ENCODE assay signal across 22 cellular contexts in genomic region chr9:19465571-19466267, GRCh38. TPM values are rescaled to one million over a fixed set of nuclear protein-coding genes. Genes with fewer than 3 reads are reported as not detected.
DNase-seq lines count a peak whose midpoint lies in the region; ATAC-seq and TF ChIP-seq lines count a peak whose summit lies in the region.
"Had no signal": no experiment of that assay in that cellular context is flagged by ENCODE, and none has a peak within 500 bp of the region (broad histone marks: within the 10 kb centered on the region; RNA-seq: fewer than 3 reads in every experiment).

No MANE protein-coding gene starts in this region.

- peaks cover 8 to 14% of the 10 kb centered on the region in 2 donors for H3K4me1 Mint-ChIP-seq in immature natural killer cell
- H3K4me1 Mint-ChIP-seq in type B pancreatic cell (ENCODE audit: unreplicated experiment): no peaks in the 10 kb centered on the region

- H2AFZ ChIP-seq in OCI-LY3 (ENCODE audit: low read depth, low read length): no peak overlapping the region; the same call in 1 of the 2 replicates

- no peaks in the 10 kb centered on the region for H3K79me2 ChIP-seq in OCI-LY3 (ENCODE audit: low read length)

- H3K27ac Mint-ChIP-seq in immature natural killer cell (no peak overlapping the region), type B pancreatic cell (no peak overlapping the region)
- H3K27ac Mint-ChIP-seq: activated T-cell treated with anti-CD3 and anti-CD28 coated beads, Interleukin-2, amount 50 U/mL, for 24 hours; CD4-positive, CD25-positive, alpha-beta regulatory T cell; effector memory CD8-positive, alpha-beta T cell; mesothelial cell of epicardium; natural killer cell treated with Interleukin-12 subunit alpha and Interleukin-12 subunit beta and Interleukin-15 and Interleukin-18, amount 100 ng/mL, for 72 hours; progenitor cell of endocrine pancreas had no signal

- H3K9me3 ChIP-seq in OCI-LY3 (ENCODE audit: insufficient read depth, low read length): no peaks in the 10 kb centered on the region
- H3K9me3 ChIP-seq: ascending aorta, esophagus squamous epithelium, HAP-1, tibial artery had no signal

- no peaks in the 10 kb centered on the region for H3K27me3 ChIP-seq in OCI-LY3 (ENCODE audit: low read depth, low read length)
- H3K27me3 ChIP-seq: ascending aorta, esophagus squamous epithelium, tibial artery had no signal

- no peak for ATAC-seq in Right ventricle myocardium inferior

- H3K9ac ChIP-seq in OCI-LY3 (ENCODE audit: low read length): no peak overlapping the region

- H3K4me2 ChIP-seq in OCI-LY3 (ENCODE audit: low read length): peak overlapping the region; percentile 67

- no peak overlapping the region for H3K27ac ChIP-seq in OCI-LY3 (ENCODE audit: low read length)
- H3K27ac ChIP-seq: tibial artery had no signal

- H3K4me3 ChIP-seq in OCI-LY3 (ENCODE audit: low read length): peak overlapping the region; percentile 83; the same call in 1 of the 2 replicates

- H3K4me3 Mint-ChIP-seq in immature natural killer cell (peak overlapping the region in 4 of 5 donors; percentile 46 to 91 (median 87)), type B pancreatic cell (peak overlapping the region; percentile 85)
- H3K4me3 Mint-ChIP-seq: natural killer cell treated with Interleukin-12 subunit alpha and Interleukin-12 subunit beta and Interleukin-15 and Interleukin-18, amount 100 ng/mL, for 72 hours had no signal

- no peaks in the 10 kb centered on the region for H4K20me1 ChIP-seq in OCI-LY3 (ENCODE audit: insufficient read depth, low read length)

- no peaks in the 10 kb centered on the region for H3K36me3 Mint-ChIP-seq in immature natural killer cell
- H3K36me3 Mint-ChIP-seq in type B pancreatic cell: no peaks in the 10 kb centered on the region
- H3K36me3 Mint-ChIP-seq: activated naive CD4-positive, alpha-beta T cell treated with anti-CD3 and anti-CD28 coated beads, Interleukin-2, amount 10 ng/mL, durations not matched to agents 7 days and 5 days; CD4-positive, CD25-positive, alpha-beta regulatory T cell; mesothelial cell of epicardium; natural killer cell treated with Interleukin-12 subunit alpha and Interleukin-12 subunit beta and Interleukin-15 and Interleukin-18, amount 100 ng/mL, for 72 hours had no signal

- no peak for TF ChIP-seq CTCF in OCI-LY3 (IDR thresholded peaks at IDR 0.05; ENCODE audit: low read depth, low read length)
- no peak for TF ChIP-seq CTCF in type B pancreatic cell (conservative IDR thresholded peaks at IDR 0.05)

- intact Hi-C loops in cardiac septum (cut with DNase I) (no loop called here), Right ventricle myocardium inferior (cut with DNase I) (no loop called here)

- peak; percentile 44 for DNase-seq in cardiac septum (ENCODE audit: low spot score)
- DNase-seq in Right ventricle myocardium inferior (ENCODE audit: missing footprints): no peak
- no peak for DNase-seq in immature natural killer cell
- DNase-seq in type B pancreatic cell (ENCODE audit: extremely low spot score, unreplicated experiment): no peak
- DNase-seq in cortex of kidney (lab: John Stamatoyannopoulos, UW): no peak
- DNase-seq in iPS-NIHi11 (ENCODE audit: low spot score): no peak
- no peak for DNase-seq in H4 (ENCODE audit: low spot score)
- DNase-seq: cerebellar nuclear complex; NCI-H524 treated with DMSO at 0.1 percent for 48 hours; stimulated activated naive CD8-positive, alpha-beta T cell treated with anti-CD3 and anti-CD28 coated beads, Interleukin-15, Interleukin-2, amounts not matched to agents 100 U/mL and 50 U/mL, for 24 hours had no signal

- H3K4me1 ChIP-seq in OCI-LY3 (ENCODE audit: low read length): peaks cover 5% of the 10 kb centered on the region
- H3K4me1 ChIP-seq: ascending aorta, HAP-1 had no signal

- H3K36me3 ChIP-seq in OCI-LY3 (replicated peaks; ENCODE audit: low read depth, low read length): no peaks in the 10 kb centered on the region
- H3K36me3 ChIP-seq: ascending aorta, esophagus squamous epithelium, HAP-1, tibial artery had no signal

- H3K9me3 Mint-ChIP-seq in immature natural killer cell (no peaks in the 10 kb centered on the region), type B pancreatic cell (no peaks in the 10 kb centered on the region)
- H3K9me3 Mint-ChIP-seq: activated naive CD4-positive, alpha-beta T cell treated with anti-CD3 and anti-CD28 coated beads, Interleukin-2, amount 10 ng/mL, durations not matched to agents 7 days and 5 days; activated T-cell treated with anti-CD3 and anti-CD28 coated beads, Interleukin-2, amount 50 U/mL, for 24 hours; CD4-positive, CD25-positive, alpha-beta regulatory T cell; effector memory CD8-positive, alpha-beta T cell; mesothelial cell of epicardium; natural killer cell treated with Interleukin-12 subunit alpha and Interleukin-12 subunit beta and Interleukin-15 and Interleukin-18, amount 100 ng/mL, for 72 hours had no signal

- H3K27me3 Mint-ChIP-seq in immature natural killer cell (ENCODE audit: low read depth in 3 of 3) (peaks cover 0 to 6% (median 3%) of the 10 kb centered on the region in 3 donors), type B pancreatic cell (peaks cover 11% of the 10 kb centered on the region)
- H3K27me3 Mint-ChIP-seq: activated T-cell treated with anti-CD3 and anti-CD28 coated beads, Interleukin-2, amount 50 U/mL, for 24 hours; effector memory CD8-positive, alpha-beta T cell had no signal

RNA-seq across cellular contexts. Expression of gene ACER2, which starts 56.9 kb away (rescaled TPM):
- total RNA-seq in cardiac septum (4.1 TPM), Right ventricle myocardium inferior (3.2 TPM), type B pancreatic cell (ENCODE audit: low replicate concordance) (9.2 and 15.3 TPM in 2 replicates)
- under 1 TPM in 1 of 3 donors, not detected in 2; 0.11 TPM for polyA plus RNA-seq in immature natural killer cell
- 0.31 and 1.1 TPM in 2 replicates for total RNA-seq in H4 (2014; rRNA removed; shearing (Covaris generic))
